Comparison of ENCODE assay signal across 23 cellular contexts in genomic region chr12:131687346-131688125, GRCh38.
"Had no signal": no experiment of that assay in that cellular context is flagged by ENCODE, and none has a peak within 500 bp of the region (broad histone marks: within the 10 kb centered on the region; RNA-seq: fewer than 3 reads in every experiment).

No MANE protein-coding gene starts in this region.

- DNase-seq: activated gamma-delta T cell; activated T-cell treated with anti-CD3 and anti-CD28 coated beads, Interleukin-2, amount 50 U/mL, for 72 hours; brain microvascular endothelial cell; caudate nucleus; effector memory CD4-positive, alpha-beta T cell; gastrocnemius medialis; hippocampal formation; left colon; lower lobe of right lung; mesendoderm; naive B cell; stimulated activated CD4-positive, alpha-beta T cell treated with anti-CD3 and anti-CD28 coated beads, Interleukin-2, amount 100 ng/mL, for 48 hours; stimulated activated naive CD8-positive, alpha-beta T cell treated with anti-CD3 and anti-CD28 coated beads, Interleukin-15, Interleukin-2, amounts not matched to agents 100 U/mL and 50 U/mL, for 24 hours; T1000; upper lobe of right lung had no signal

- H3K36me3 Mint-ChIP-seq: activated naive CD4-positive, alpha-beta T cell treated with anti-CD3 and anti-CD28 coated beads, Interleukin-2, amount 50 U/mL, for 72 hours; naive B cell; WTC11 had no signal

- H3K27ac Mint-ChIP-seq: activated naive CD4-positive, alpha-beta T cell treated with anti-CD3 and anti-CD28 coated beads, Interleukin-2, amount 50 U/mL, for 72 hours; activated T-cell treated with anti-CD3 and anti-CD28 coated beads, Interleukin-2, amount 50 U/mL, for 72 hours; dendritic cell treated with granulocyte-macrophage colony-stimulating factor and Interleukin-4, amounts not matched to agents 40 ng/mL and 50 ng/mL, for 4 days; naive B cell; T-helper 1 cell treated with Interleukin-12 subunit alpha and Interleukin-12 subunit beta and Interleukin-4 antibody, amounts not matched to agents 30 μg/mL and 1 μg/mL, for 36 hours; WTC11 had no signal

- H3K4me1 ChIP-seq: ascending aorta, esophagus muscularis mucosa, gastrocnemius medialis, lower lobe of right lung, prostate gland, upper lobe of right lung had no signal

- ATAC-seq: activated T-cell treated with anti-CD3 and anti-CD28 coated beads, Interleukin-2, amount 50 U/mL, for 72 hours; gastrocnemius medialis; left colon; stimulated activated naive CD8-positive, alpha-beta T cell treated with anti-CD3 and anti-CD28 coated beads, Interleukin-15, Interleukin-2, amounts not matched to agents 100 U/mL and 50 U/mL, for 24 hours; upper lobe of right lung; WTC11 had no signal

- H3K36me3 ChIP-seq: ascending aorta, brain microvascular endothelial cell, esophagus muscularis mucosa, gastrocnemius medialis, lower lobe of right lung, prostate gland, upper lobe of right lung had no signal

- H3K4me3 ChIP-seq: ascending aorta, esophagus muscularis mucosa, gastrocnemius medialis, lower lobe of right lung, prostate gland, upper lobe of right lung had no signal

- H3K27ac ChIP-seq: ascending aorta, brain microvascular endothelial cell, esophagus muscularis mucosa, gastrocnemius medialis, lower lobe of right lung, prostate gland, upper lobe of right lung had no signal

- H3K4me3 Mint-ChIP-seq: activated T-cell treated with anti-CD3 and anti-CD28 coated beads, Interleukin-2, amount 50 U/mL, for 72 hours; dendritic cell treated with granulocyte-macrophage colony-stimulating factor and Interleukin-4, amounts not matched to agents 40 ng/mL and 50 ng/mL, for 4 days; naive B cell; neural crest cell; T-helper 1 cell treated with Interleukin-12 subunit alpha and Interleukin-12 subunit beta and Interleukin-4 antibody, amounts not matched to agents 30 μg/mL and 1 μg/mL, for 36 hours; WTC11 had no signal

- H3K9me3 ChIP-seq: ascending aorta, esophagus muscularis mucosa, gastrocnemius medialis, lower lobe of right lung, prostate gland, upper lobe of right lung had no signal

- H3K27me3 ChIP-seq: ascending aorta, brain microvascular endothelial cell, upper lobe of right lung had no signal
